Comparison of ENCODE assay signal across 22 cellular contexts in the genomic region with DNA sequence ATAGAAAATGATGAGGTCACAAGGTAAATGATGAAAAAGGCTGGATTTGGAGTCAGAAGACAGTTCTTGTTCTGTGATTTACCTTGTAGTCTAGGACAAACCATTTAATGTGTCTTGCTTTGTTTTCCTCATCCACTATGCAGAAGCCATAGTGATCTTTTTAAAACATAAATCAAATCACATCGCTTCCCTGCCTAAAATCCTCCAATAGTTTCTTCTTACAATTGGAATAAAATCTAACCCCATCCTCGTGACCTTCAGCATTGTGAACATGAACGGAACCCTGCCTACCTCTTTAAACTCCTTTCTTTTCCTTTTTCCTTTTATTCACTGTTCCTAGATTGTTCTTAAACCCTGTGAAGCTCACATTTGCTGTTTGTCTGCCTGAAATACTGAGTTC.
"Had no signal": no experiment of that assay in that cellular context is flagged by ENCODE, and none has a peak within 500 bp of the region (broad histone marks: within the 10 kb centered on the region; RNA-seq: fewer than 3 reads in every experiment).

No MANE protein-coding gene starts in this region.

- H3K9me3 ChIP-seq: SK-N-SH had no signal

- H3K27ac ChIP-seq: KMS-11, RWPE1 had no signal

- DNase-seq: IMR-90, Kasumi-1, NCI-H1048, NCI-H1105, NCI-H1417, NCI-H1436 treated with DMSO at 0.1 percent for 48 hours, NCI-H1694, NCI-H187 treated with DMSO at 0.1 percent for 48 hours, NCI-H2029 treated with DMSO at 0.1 percent for 48 hours, NCI-H2171 treated with DMSO at 0.1 percent for 48 hours, NCI-H510A, NCI-H524 treated with DMSO at 0.1 percent for 48 hours, NCI-H69, NCI-H774, PC-3, SHP77, SK-N-SH, SW 1271 had no signal

- H3K4me2 ChIP-seq: KMS-11, SK-N-SH had no signal

- H3K9me2 ChIP-seq: SK-N-SH had no signal

- ATAC-seq: HepG2, Panc1, PC-3 had no signal
